8 cellular contexts compared by ENCODE assay signal in genomic region chr16:17468611-17469010, GRCh38. TPM values are rescaled to one million over a fixed set of nuclear protein-coding genes. Genes with fewer than 3 reads are reported as not detected.
DNase-seq lines count a peak whose midpoint lies in the region; ATAC-seq and TF ChIP-seq lines count a peak whose summit lies in the region.

No MANE protein-coding gene starts in this region.

- intact Hi-C loops in left lung (cut with DNase I): loop anchor here in 1 of 2 donors (10.0 kb wide), 2 partner anchors 194 to 244 kb away; no protein-coding TSS in a partner anchor

- peaks cover 57% of the 10 kb centered on the region for H3K4me1 Mint-ChIP-seq in activated CD8-positive, alpha-beta memory T cell treated with anti-CD3 and anti-CD28 coated beads, Interleukin-2, amount 10 ng/mL, durations not matched to agents 7 days and 5 days
- H3K4me1 Mint-ChIP-seq in activated naive CD8-positive, alpha-beta T cell treated with anti-CD3 and anti-CD28 coated beads for 36 hours: peaks cover 46% of the 10 kb centered on the region

- H3K27ac ChIP-seq in mesendoderm (ENCODE audit: low read depth, low read length): no peak overlapping the region
- H3K27ac ChIP-seq in temporal lobe (ENCODE audit: low read depth, low read length): peak overlapping the region; percentile 18
- no peak overlapping the region for H3K27ac ChIP-seq in left lung

- no peak overlapping the region for H3K18ac ChIP-seq in mesendoderm (ENCODE audit: low read length)

- no peak overlapping the region for H3K23ac ChIP-seq in mesendoderm (ENCODE audit: low read length)

- H3K36me3 ChIP-seq in mesendoderm (ENCODE audit: control insufficient read depth, insufficient read depth, low read length) (no peaks in the 10 kb centered on the region), left lung (no peaks in the 10 kb centered on the region)

- H3K27me3 ChIP-seq in mesendoderm (ENCODE audit: insufficient read depth, low read length, poor library complexity) (no peaks in the 10 kb centered on the region), left lung (peaks cover 8 to 35% of the 10 kb centered on the region in 2 donors)

- no peak overlapping the region for H2BK15ac ChIP-seq in mesendoderm (replicated peaks; ENCODE audit: low read depth)

- H3K79me2 ChIP-seq in mesendoderm (ENCODE audit: control insufficient read depth, insufficient read depth, low read length): peaks cover 13% of the 10 kb centered on the region

- ATAC-seq in activated CD8-positive, alpha-beta memory T cell treated with anti-CD3 and anti-CD28 coated beads, Interleukin-2, amount 10 ng/mL, durations not matched to agents 7 days and 5 days: no peak
- no peak for ATAC-seq in left lung

- no peak overlapping the region for H4K5ac ChIP-seq in mesendoderm (ENCODE audit: low read length)

- H3K36me3 Mint-ChIP-seq in activated CD8-positive, alpha-beta memory T cell treated with anti-CD3 and anti-CD28 coated beads, Interleukin-2, amount 10 ng/mL, durations not matched to agents 7 days and 5 days: peaks cover 38% of the 10 kb centered on the region
- H3K36me3 Mint-ChIP-seq in activated naive CD8-positive, alpha-beta T cell treated with anti-CD3 and anti-CD28 coated beads for 36 hours: peaks cover 5% of the 10 kb centered on the region

- no peak overlapping the region for H2BK120ac ChIP-seq in mesendoderm (ENCODE audit: low read depth, low read length)

- no CpG with 5 or more reads among the region's 7 CpGs for WGBS in mesendoderm (ENCODE audit: extremely low coverage, insufficient coverage, low lambda C conversion rate)

- H3K4ac ChIP-seq in mesendoderm (ENCODE audit: low read depth, low read length): no peak overlapping the region

- H3K27me3 Mint-ChIP-seq in activated CD8-positive, alpha-beta memory T cell treated with anti-CD3 and anti-CD28 coated beads, Interleukin-2, amount 10 ng/mL, durations not matched to agents 7 days and 5 days: peaks cover 11% of the 10 kb centered on the region
- H3K27me3 Mint-ChIP-seq in activated naive CD8-positive, alpha-beta T cell treated with anti-CD3 and anti-CD28 coated beads for 36 hours: no peaks in the 10 kb centered on the region

- H3K9me3 ChIP-seq in left lung: no peaks in the 10 kb centered on the region

- no peak overlapping the region for H3K27ac Mint-ChIP-seq in activated CD8-positive, alpha-beta memory T cell treated with anti-CD3 and anti-CD28 coated beads, Interleukin-2, amount 10 ng/mL, durations not matched to agents 7 days and 5 days
- no peak overlapping the region for H3K27ac Mint-ChIP-seq in activated naive CD8-positive, alpha-beta T cell treated with anti-CD3 and anti-CD28 coated beads for 36 hours

- TF ChIP-seq CTCF in left lung (IDR thresholded peaks at IDR 0.05): no peak

- H3K4me1 ChIP-seq in mesendoderm (ENCODE audit: control insufficient read depth, low read depth, low read length) (peaks cover 1% of the 10 kb centered on the region), left lung (peaks cover 0 to 43% of the 10 kb centered on the region in 2 donors)

- H3K4me3 Mint-ChIP-seq in activated CD8-positive, alpha-beta memory T cell treated with anti-CD3 and anti-CD28 coated beads, Interleukin-2, amount 10 ng/mL, durations not matched to agents 7 days and 5 days: peak overlapping the region; percentile 99
- peak overlapping the region; percentile 81 for H3K4me3 Mint-ChIP-seq in activated naive CD8-positive, alpha-beta T cell treated with anti-CD3 and anti-CD28 coated beads for 36 hours

- no peak overlapping the region for H4K8ac ChIP-seq in mesendoderm (ENCODE audit: low read depth, low read length)

- H3K4me3 ChIP-seq in mesendoderm (ENCODE audit: low read length): no peak overlapping the region
- peak overlapping the region in 1 of 2 donors; percentile 50 for H3K4me3 ChIP-seq in left lung

- CTCF ChIA-PET in activated CD8-positive, alpha-beta memory T cell treated with anti-CD3 and anti-CD28 coated beads, Interleukin-2, amount 10 ng/mL, durations not matched to agents 7 days and 5 days (lab: Charles Lee): interaction anchor here (0.6 to 5.7 kb wide), 14 partner anchors 17 to 275 kb away, joined by 3 to 39 read pairs (median 4); no protein-coding TSS in a partner anchor

- peak overlapping the region; percentile 57 for H3K56ac ChIP-seq in mesendoderm (ENCODE audit: low read length)

- H2AK5ac ChIP-seq in mesendoderm (ENCODE audit: low read length): no peak overlapping the region

- H3K9me3 Mint-ChIP-seq in activated CD8-positive, alpha-beta memory T cell treated with anti-CD3 and anti-CD28 coated beads, Interleukin-2, amount 10 ng/mL, durations not matched to agents 7 days and 5 days (ENCODE audit: low read depth): no peaks in the 10 kb centered on the region
- no peaks in the 10 kb centered on the region for H3K9me3 Mint-ChIP-seq in activated naive CD8-positive, alpha-beta T cell treated with anti-CD3 and anti-CD28 coated beads for 36 hours

- DNase-seq in activated CD8-positive, alpha-beta memory T cell treated with anti-CD3 and anti-CD28 coated beads, Interleukin-2, amount 10 ng/mL, durations not matched to agents 7 days and 5 days: no peak
- no peak for DNase-seq in activated CD8-positive, alpha-beta memory T cell treated with anti-CD3 and anti-CD28 coated beads, Interleukin-2, amount 50 U/mL, for 4 hours
- DNase-seq in activated naive CD8-positive, alpha-beta T cell treated with anti-CD3 and anti-CD28 coated beads for 36 hours: no peak
- DNase-seq in mesendoderm (no peak), left lung (no peak), mucosa of gallbladder (ENCODE audit: low spot score) (no peak)
- DNase-seq in activated CD4-positive, CD25-positive, alpha-beta regulatory T cell treated with anti-CD3 and anti-CD28 coated beads, Interleukin-2, amount 50 U/mL, for 72 hours: no peak

- peak overlapping the region; percentile 35 for H3K9ac ChIP-seq in mesendoderm (ENCODE audit: low read length)

- H3K79me1 ChIP-seq in mesendoderm (ENCODE audit: low read length): peaks cover 3% of the 10 kb centered on the region

- H3K4me2 ChIP-seq in mesendoderm (ENCODE audit: low read length): no peak overlapping the region

- no peak overlapping the region for H2BK5ac ChIP-seq in mesendoderm (ENCODE audit: low read length)

RNA-seq across cellular contexts. Expression of gene XYLT1, which starts 2.1 kb away (rescaled TPM):
- total RNA-seq in activated CD8-positive, alpha-beta memory T cell treated with anti-CD3 and anti-CD28 coated beads, Interleukin-2, amount 10 ng/mL, durations not matched to agents 7 days and 5 days: 10 to 100 TPM; 35.7 to 40.9 TPM
- 1 to 10 TPM; 4.1 to 4.6 TPM for total RNA-seq in activated naive CD8-positive, alpha-beta T cell treated with anti-CD3 and anti-CD28 coated beads for 36 hours
- polyA plus RNA-seq in mesendoderm (2013, experiment 1 of 2): 7.2 TPM
- 6.8 TPM for polyA plus RNA-seq in mesendoderm (2013, experiment 2 of 2)
- total RNA-seq in temporal lobe (24.1 TPM), left lung (1 to 10 TPM; 7.3 to 7.5 TPM), mucosa of gallbladder (8.6 TPM)
